8 cellular contexts compared by ENCODE assay signal in genomic region chr9:20683351-20684034, GRCh38. TPM values are rescaled to one million over a fixed set of nuclear protein-coding genes. Genes with fewer than 3 reads are reported as not detected.
DNase-seq lines count a peak whose midpoint lies in the region; ATAC-seq and TF ChIP-seq lines count a peak whose summit lies in the region.

No MANE protein-coding gene starts in this region.

- 3% methylated on average over 24 of the region's 27 CpGs for WGBS in esophagus muscularis mucosa
- WGBS in testis, 2 donors: 3 to 4% methylated on average over 21 to 27 of the region's 27 CpGs

- no peaks in the 10 kb centered on the region for H3K9me3 Mint-ChIP-seq in natural killer cell treated with Interleukin-12 subunit alpha and Interleukin-12 subunit beta and Interleukin-15 and Interleukin-18, amount 100 ng/mL, for 72 hours

- H3K4me3 ChIP-seq in HFF-Myc (replicated peaks; ENCODE audit: low read depth, low read length): peak overlapping the region; percentile 77
- H3K4me3 ChIP-seq in esophagus muscularis mucosa: peak overlapping the region; percentile 77 to 94 (median 92)
- H3K4me3 ChIP-seq in testis: peak overlapping the region; percentile 79 to 92

- H3K27ac ChIP-seq in esophagus muscularis mucosa (replicated peaks in 1 of 4) (peak overlapping the region; percentile 92 to 97 (median 96)), testis (peak overlapping the region in 1 of 2 donors; percentile 54)

- peaks cover 14 to 37% (median 29%) of the 10 kb centered on the region in 4 donors for H3K4me1 ChIP-seq in esophagus muscularis mucosa
- no peaks in the 10 kb centered on the region for H3K4me1 ChIP-seq in testis

- H3K36me3 ChIP-seq in esophagus muscularis mucosa (no peaks in the 10 kb centered on the region), testis (ENCODE audit: low read depth, missing control alignments) (no peaks in the 10 kb centered on the region)

- H3K4me1 Mint-ChIP-seq in natural killer cell treated with Interleukin-12 subunit alpha and Interleukin-12 subunit beta and Interleukin-15 and Interleukin-18, amount 100 ng/mL, for 72 hours (ENCODE audit: low read depth in 2 of 2): peaks cover 16 to 17% of the 10 kb centered on the region in 2 donors

- H3K27ac Mint-ChIP-seq in natural killer cell treated with Interleukin-12 subunit alpha and Interleukin-12 subunit beta and Interleukin-15 and Interleukin-18, amount 100 ng/mL, for 72 hours: peak overlapping the region; percentile 10 to 20

- TF ChIP-seq EP300 in esophagus muscularis mucosa (IDR thresholded peaks at IDR 0.05): no peak

- H3K9me3 ChIP-seq in esophagus muscularis mucosa (no peaks in the 10 kb centered on the region), testis (no peaks in the 10 kb centered on the region)

- intact Hi-C loops in esophagus muscularis mucosa (cut with DNase I) (loop anchor here (2.0 to 10.0 kb wide), 3 partner anchors 61 to 326 kb away; partner anchors contain the start of gene MLLT3), testis (cut with DNase I; ENCODE audit: low total_unique reads) (no loop called here)

- no peaks in the 10 kb centered on the region for H3K36me3 Mint-ChIP-seq in natural killer cell treated with Interleukin-12 subunit alpha and Interleukin-12 subunit beta and Interleukin-15 and Interleukin-18, amount 100 ng/mL, for 72 hours

- TF ChIP-seq POLR2A in esophagus muscularis mucosa (IDR thresholded peaks at IDR 0.05; ENCODE audit: low read depth): no peak
- TF ChIP-seq POLR2A in testis (IDR thresholded peaks at IDR 0.05): no peak

- no peaks in the 10 kb centered on the region for H3K27me3 ChIP-seq in esophagus muscularis mucosa
- H3K27me3 ChIP-seq in testis: no peaks in the 10 kb centered on the region

- TF ChIP-seq CTCF in HFF-Myc (IDR thresholded peaks at IDR 0.05; ENCODE audit: low read depth, low read length, missing control alignments) (no peak), esophagus muscularis mucosa (IDR thresholded peaks at IDR 0.05) (no peak), testis (IDR thresholded peaks at IDR 0.05) (no peak)

- H3K4me3 Mint-ChIP-seq in natural killer cell treated with Interleukin-12 subunit alpha and Interleukin-12 subunit beta and Interleukin-15 and Interleukin-18, amount 100 ng/mL, for 72 hours: peak overlapping the region; percentile 92

- no peaks in the 10 kb centered on the region for H3K27me3 Mint-ChIP-seq in natural killer cell treated with Interleukin-12 subunit alpha and Interleukin-12 subunit beta and Interleukin-15 and Interleukin-18, amount 100 ng/mL, for 72 hours

- ATAC-seq in natural killer cell treated with Interleukin-12 subunit alpha and Interleukin-12 subunit beta and Interleukin-15 and Interleukin-18, amount 100 ng/mL, for 72 hours: peak in 1 of 2 donors; percentile 1

- DNase-seq in GM04503 (ENCODE audit: low read depth): peak; percentile 49
- no peak for DNase-seq in HFF-Myc (ENCODE audit: extremely low read depth, low read depth)
- peak; percentile 62 for DNase-seq in NCI-H345 treated with DMSO at 0.1 percent for 48 hours (lab: John Stamatoyannopoulos, UW; ENCODE audit: unreplicated experiment)
- peak; percentile 29 for DNase-seq in activated T-cell treated with anti-CD3 and anti-CD28 coated beads for 4 hours
- peak; percentile 93 for DNase-seq in esophagus muscularis mucosa (ENCODE audit: extremely low spot score)
- no peak for DNase-seq in natural killer cell treated with Interleukin-12 subunit alpha and Interleukin-12 subunit beta and Interleukin-15 and Interleukin-18, amount 100 ng/mL, for 72 hours (ENCODE audit: low spot score)
- DNase-seq in testis: peak; percentile 58
- DNase-seq in SHP77 (lab: John Stamatoyannopoulos, UW): no peak

RNA-seq across cellular contexts. Expression of gene FOCAD, which starts 0.6 kb away (rescaled TPM):
- total RNA-seq in esophagus muscularis mucosa (10 to 100 TPM; 17.6 to 27.2 (median 20.1) TPM), testis (10 to 100 TPM; 38.7 to 45.4 TPM)
- total RNA-seq in natural killer cell treated with Interleukin-12 subunit alpha and Interleukin-12 subunit beta and Interleukin-15 and Interleukin-18, amount 100 ng/mL, for 72 hours: 10 to 100 TPM; 26.6 to 40.7 TPM
- 26.6 TPM for polyA plus RNA-seq in testis (ENCODE audit: insufficient read depth, low read depth, low replicate concordance)

Comparison
In these comparisons a context has a peak if more than half of its experiments do, and no peak if none do; other contexts are left out.
1. DNase-seq: peak in GM04503 (single experiment), NCI-H345 treated with DMSO at 0.1 percent for 48 hours (single experiment), activated T-cell treated with anti-CD3 and anti-CD28 coated beads for 4 hours (single experiment), esophagus muscularis mucosa (single experiment) and testis (single experiment); none in HFF-Myc (single experiment), natural killer cell treated with Interleukin-12 subunit alpha and Interleukin-12 subunit beta and Interleukin-15 and Interleukin-18, amount 100 ng/mL, for 72 hours (single experiment) and SHP77 (0 of 2).
2. Peak in every context shown above with its lines, with median percentiles within 50 percentile points of each other: H3K4me3 ChIP-seq.